ENCODE assay signal across 12 cellular contexts in genomic region chr22:49951678-49951985, GRCh38. TPM values are rescaled to one million over a fixed set of nuclear protein-coding genes. Genes with fewer than 3 reads are reported as not detected.
DNase-seq lines count a peak whose midpoint lies in the region; TF ChIP-seq lines count a peak whose summit lies in the region.
"Had no signal": no experiment of that assay in that cellular context is flagged by ENCODE, and none has a peak within 500 bp of the region (broad histone marks: within the 10 kb centered on the region; RNA-seq: fewer than 3 reads in every experiment).

No MANE protein-coding gene starts in this region.

- H3K4me3 Mint-ChIP-seq in HFFc6 = no peak overlapping the region

- H3K4ac ChIP-seq in mesenchymal stem cell (ENCODE audit: low read depth in 1 of 2, low read length in 2 of 2) = peak overlapping the region; percentile 27 to 83

- H3K4me1 Mint-ChIP-seq in HFFc6 (ENCODE audit: low read depth) = peaks cover 10% of the 10 kb centered on the region

- H3K9ac ChIP-seq in mesenchymal stem cell (ENCODE audit: low read length) = no peak overlapping the region
- H3K9ac ChIP-seq: GM23248 had no signal

- no peak overlapping the region for H3K14ac ChIP-seq in mesenchymal stem cell (ENCODE audit: low read length in 2 of 2)

- no peaks in the 10 kb centered on the region for H3K79me1 ChIP-seq in mesenchymal stem cell (replicated peaks; ENCODE audit: low read length, poor library complexity, severe bottlenecking)

- H3K23ac ChIP-seq in mesenchymal stem cell (ENCODE audit: low read length in 2 of 2) = no peak overlapping the region

- H3K36me3 Mint-ChIP-seq in HFFc6 (ENCODE audit: low read depth) = no peaks in the 10 kb centered on the region

- H3K27ac ChIP-seq in breast epithelium = peak overlapping the region; percentile 99
- peak overlapping the region; percentile 90 for H3K27ac ChIP-seq in mesenchymal stem cell (ENCODE audit: low read length, poor library complexity, severe bottlenecking)
- peak overlapping the region; percentile 99 for H3K27ac ChIP-seq in thyroid gland
- H3K27ac ChIP-seq: GM23248 had no signal

- H2AFZ ChIP-seq in mesenchymal stem cell (ENCODE audit: low read depth, low read length) = no peak overlapping the region
- H2AFZ ChIP-seq: GM23248 had no signal

- intact Hi-C loops in breast epithelium (cut with DNase I; ENCODE audit: low total_unique reads) (loop anchor here (10.0 kb wide), 1 partner anchor 233 kb away; the partner anchor contains the start of gene TRABD), thyroid gland (cut with DNase I) (no loop called here)

- CTCF ChIA-PET in GM10248 (lab: Yijun Ruan, JAX) = interaction anchor here (1.0 to 1.8 kb wide), 2 partner anchors 21 to 78 kb away, joined by 3 to 6 read pairs; no protein-coding TSS in a partner anchor

- H3K36me3 ChIP-seq in breast epithelium = no peaks in the 10 kb centered on the region
- H3K36me3 ChIP-seq in mesenchymal stem cell (ENCODE audit: control insufficient read depth in 1 of 2, insufficient read depth in 2 of 2, low read depth in 1 of 2, low read length in 2 of 2) = no peaks in the 10 kb centered on the region
- no peaks in the 10 kb centered on the region for H3K36me3 ChIP-seq in thyroid gland

- no peaks in the 10 kb centered on the region for H3K9me3 Mint-ChIP-seq in HFFc6

- peak overlapping the region; percentile 74 for H2BK120ac ChIP-seq in mesenchymal stem cell (ENCODE audit: low read depth, low read length)

- no peak for TF ChIP-seq POLR2A in breast epithelium (IDR thresholded peaks at IDR 0.05)
- no peak for TF ChIP-seq POLR2A in thyroid gland (IDR thresholded peaks at IDR 0.05)

- H2BK5ac ChIP-seq in mesenchymal stem cell (ENCODE audit: low read depth, low read length, poor library complexity, severe bottlenecking) = peak overlapping the region; percentile 79

- peak overlapping the region; percentile 97 for H4K91ac ChIP-seq in mesenchymal stem cell (ENCODE audit: low read length)

- H3K18ac ChIP-seq in mesenchymal stem cell (ENCODE audit: low read depth in 1 of 2, low read length in 2 of 2) = peak overlapping the region; percentile 40 to 58

- peak overlapping the region; percentile 95 for H2AK5ac ChIP-seq in mesenchymal stem cell (ENCODE audit: low read length, severe bottlenecking)

- peak overlapping the region; percentile 69; the same call in 1 of the 2 replicates for H3K27ac Mint-ChIP-seq in HFFc6

- POLR2A ChIA-PET in GM10248 (lab: Yijun Ruan, JAX) = no interaction called here

- H3K9me3 ChIP-seq in breast epithelium = no peaks in the 10 kb centered on the region
- H3K9me3 ChIP-seq in mesenchymal stem cell (ENCODE audit: control insufficient read depth, low read length) = no peaks in the 10 kb centered on the region
- H3K9me3 ChIP-seq in thyroid gland = no peaks in the 10 kb centered on the region

- no peak for DNase-seq in HFFc6
- DNase-seq in breast epithelium (ENCODE audit: low spot score in 2 of 2) = no peak
- DNase-seq in mesenchymal stem cell = no peak
- peak in 1 of 2 donors; percentile 40 for DNase-seq in thyroid gland
- no peak for DNase-seq in SK-N-DZ (ENCODE audit: low spot score)
- DNase-seq in GM10248 (ENCODE audit: extremely low spot score) = no peak
- no peak for DNase-seq in RPMI8226
- DNase-seq: activated naive CD4-positive, alpha-beta T cell treated with anti-CD3 and anti-CD28 coated beads, Interleukin-2, amount 50 U/mL, for 16 hours; cerebellar nuclear complex; hippocampal formation; NCI-H1436 treated with DMSO at 0.1 percent for 48 hours had no signal

- TF ChIP-seq CTCF in HFFc6 (IDR thresholded peaks at IDR 0.05) = no peak
- no peak for TF ChIP-seq CTCF in breast epithelium (IDR thresholded peaks at IDR 0.05)
- no peak for TF ChIP-seq CTCF in thyroid gland (IDR thresholded peaks at IDR 0.05)
- no peak for TF ChIP-seq CTCF in GM10248 (IDR thresholded peaks at IDR 0.05; ENCODE audit: control extremely low read depth, extremely low read depth, low read depth, missing control alignments)

- peak overlapping the region; percentile 93 for H2BK15ac ChIP-seq in mesenchymal stem cell (ENCODE audit: low read depth, poor library complexity, severe bottlenecking)

- no peak overlapping the region for H3K4me2 ChIP-seq in mesenchymal stem cell (ENCODE audit: low read length, poor library complexity, severe bottlenecking)

- H3K4me3 ChIP-seq in breast epithelium = peak overlapping the region in 1 of 3 donors; percentile 12
- no peak overlapping the region for H3K4me3 ChIP-seq in mesenchymal stem cell (ENCODE audit: insufficient read depth in 1 of 2, low read depth in 1 of 2, low read length in 2 of 2)
- H3K4me3 ChIP-seq in thyroid gland (replicated peaks in 1 of 3) = no peak overlapping the region
- H3K4me3 ChIP-seq: GM23248 had no signal

- H3K4me1 ChIP-seq in breast epithelium (peaks cover 28 to 64% of the 10 kb centered on the region in 2 donors), mesenchymal stem cell (ENCODE audit: control insufficient read depth, insufficient read depth, low read depth, low read length) (peaks cover 55% of the 10 kb centered on the region), thyroid gland (peaks cover 78 to 89% of the 10 kb centered on the region in 2 donors)

- WGBS in mesenchymal stem cell = 77% methylated on average over 4 of the region's 4 CpGs
- WGBS in thyroid gland, 2 donors = 81 to 100% methylated on average over 1 to 3 of the region's 4 CpGs

- H3K27me3 ChIP-seq in breast epithelium = no peaks in the 10 kb centered on the region
- no peaks in the 10 kb centered on the region for H3K27me3 ChIP-seq in mesenchymal stem cell (ENCODE audit: control insufficient read depth in 1 of 2, insufficient read depth in 1 of 2, low read length in 2 of 2)
- H3K27me3 ChIP-seq in thyroid gland = no peaks in the 10 kb centered on the region

- peak overlapping the region; percentile 55 to 76 for H2BK12ac ChIP-seq in mesenchymal stem cell (ENCODE audit: low read length in 2 of 2)

- H4K8ac ChIP-seq in mesenchymal stem cell (ENCODE audit: low read length) = peak overlapping the region; percentile 30

- no peaks in the 10 kb centered on the region for H3K27me3 Mint-ChIP-seq in HFFc6 (ENCODE audit: insufficient read depth)

RNA-seq across cellular contexts. Expression of gene PIM3, which starts 8.9 kb away (rescaled TPM):
- total RNA-seq in HFFc6 (2021; fragmentation: NEBNext Ultra II Directional; extraction: Animal tissue kit (Norgen Biotek cat#: 25700)) = 10 to 100 TPM; 14.8 to 18.8 (median 17.4) TPM
- total RNA-seq in breast epithelium (10 to 100 TPM; 63.0 to 92.1 (median 87.1) TPM), thyroid gland (100 to 1,000 TPM in 1 of 4 donors, 10 to 100 TPM in 3; 45.4 to 108 (median 73.2) TPM)
- polyA plus RNA-seq in mesenchymal stem cell (2013, experiment 1 of 2) = 18.5 TPM
- 17.6 TPM for polyA plus RNA-seq in mesenchymal stem cell (2013, experiment 2 of 2)
- 74.5 and 74.6 TPM in 2 replicates for polyA plus RNA-seq in SK-N-DZ (2014; cell fraction: cytosol; rRNA removed)
- 113 and 127 TPM in 2 replicates for polyA plus RNA-seq in SK-N-DZ (2014; cell fraction: nucleus; rRNA removed)

RNA-seq across cellular contexts. Expression of gene CRELD2, which starts 33.2 kb away (rescaled TPM):
- total RNA-seq in HFFc6 (2021; fragmentation: NEBNext Ultra II Directional; extraction: Animal tissue kit (Norgen Biotek cat#: 25700)) = 10 to 100 TPM; 67.9 to 86.8 (median 78.5) TPM
- total RNA-seq in breast epithelium (10 to 100 TPM; 20.6 to 59.3 (median 39.5) TPM), thyroid gland (100 to 1,000 TPM in 3 of 4 donors, 10 to 100 TPM in 1; 50.3 to 244 (median 154) TPM)
- polyA plus RNA-seq in mesenchymal stem cell (2013, experiment 1 of 2) = 37.9 TPM
- polyA plus RNA-seq in mesenchymal stem cell (2013, experiment 2 of 2) = 35.8 TPM
- polyA plus RNA-seq in SK-N-DZ (2014; cell fraction: cytosol; rRNA removed) = 31.3 and 34.1 TPM in 2 replicates
- 58.9 and 62.2 TPM in 2 replicates for polyA plus RNA-seq in SK-N-DZ (2014; cell fraction: nucleus; rRNA removed)

RNA-seq across cellular contexts. Expression of gene ALG12, which starts 33.4 kb away (rescaled TPM):
- total RNA-seq in HFFc6 (2021; fragmentation: NEBNext Ultra II Directional; extraction: Animal tissue kit (Norgen Biotek cat#: 25700)) = 10 to 100 TPM; 17.2 to 25.1 (median 20.2) TPM
- 10 to 100 TPM; 16.6 to 22.4 (median 19.7) TPM for total RNA-seq in breast epithelium
- polyA plus RNA-seq in mesenchymal stem cell (2013, experiment 1 of 2) = 20.9 TPM
- 21.2 TPM for polyA plus RNA-seq in mesenchymal stem cell (2013, experiment 2 of 2)
- total RNA-seq in thyroid gland = 10 to 100 TPM; 25.5 to 60.5 (median 52.2) TPM
- 22.9 and 24.2 TPM in 2 replicates for polyA plus RNA-seq in SK-N-DZ (2014; cell fraction: cytosol; rRNA removed)
- polyA plus RNA-seq in SK-N-DZ (2014; cell fraction: nucleus; rRNA removed) = 33.4 and 35.5 TPM in 2 replicates
